In the genomic region with DNA sequence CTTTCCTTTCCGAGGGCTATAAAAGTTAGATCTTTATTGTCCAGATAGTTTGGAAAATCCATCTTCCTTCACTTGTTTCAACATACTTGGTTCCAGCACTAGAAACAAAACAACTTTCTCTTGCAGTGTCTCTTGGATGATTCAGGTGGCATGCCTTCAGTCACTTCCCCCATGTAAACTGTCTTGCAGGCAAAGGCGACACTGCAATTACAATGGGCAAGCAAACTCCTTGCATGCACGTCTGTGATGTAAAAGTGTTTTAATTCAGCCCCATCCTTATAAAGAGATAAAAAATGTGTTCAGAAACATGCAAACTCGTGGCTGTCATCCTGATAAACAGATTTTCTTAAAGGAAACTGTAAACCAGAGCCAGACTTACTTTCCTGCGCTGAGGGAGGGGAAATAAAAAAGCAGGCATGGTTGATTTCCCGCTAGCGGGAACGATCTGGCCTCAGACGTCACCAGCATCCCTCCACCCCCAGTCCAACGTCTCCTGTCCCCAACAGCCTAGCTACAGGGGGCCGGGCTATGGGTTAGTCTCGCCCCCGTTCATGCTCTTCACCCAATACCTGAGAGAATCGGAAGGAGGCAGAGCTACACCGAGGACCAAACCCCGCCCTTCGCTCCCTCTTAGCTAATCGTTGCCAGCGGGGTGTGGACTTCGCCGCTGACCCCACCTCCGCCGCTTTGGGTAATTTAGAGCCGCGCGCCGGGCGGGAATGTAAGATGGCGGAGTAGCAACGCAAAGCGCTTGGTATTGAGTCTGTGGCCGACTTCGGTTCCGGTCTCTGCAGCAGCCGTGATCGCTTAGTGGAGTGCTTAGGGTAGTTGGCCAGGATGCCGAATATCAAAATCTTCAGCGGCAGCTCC, we compare ENCODE assay signal across 8 cellular contexts. TPM values are rescaled to one million over a fixed set of nuclear protein-coding genes. Genes with fewer than 3 reads are reported as not detected.
DNase-seq lines count a peak whose midpoint lies in the region; ATAC-seq lines count a peak whose summit lies in the region.

Gene PRPS1, plus strand, starts transcription at position 719 of the 870 bp plus-strand sequence. Its CDS starts 119 bp downstream, at position 838.

- DNase-seq in DMS 273 treated with DMSO at 0.1 percent for 48 hours (lab: John Stamatoyannopoulos, UW) (peak; percentile 94), OCI-M2 (lab: John Stamatoyannopoulos, UW; ENCODE audit: unreplicated experiment) (peak; percentile 5), activated T-cell treated with anti-CD3 and anti-CD28 coated beads for 4 hours (peak; percentile 75), epithelial cell of prostate (ENCODE audit: low read depth, low spot score) (peak; percentile 39), mucosa of gallbladder (ENCODE audit: low spot score) (peak; percentile 91)
- peak; percentile 65 to 78 for DNase-seq in stimulated activated CD8-positive, alpha-beta memory T cell treated with anti-CD3 and anti-CD28 coated beads, Interleukin-4, amount 100 ng/mL, for 4 hours (ENCODE audit: low read depth in 2 of 2, low spot score in 1 of 2)

- H3K27me3 Mint-ChIP-seq in IgD-negative memory B cell = no peaks in the 10 kb centered on the region

- no peaks in the 10 kb centered on the region for H3K9me3 Mint-ChIP-seq in IgD-negative memory B cell

- ATAC-seq in GM21529 (IDR thresholded peaks at IDR 0.05; ENCODE audit: unreplicated experiment) = peak; percentile 99

- H3K4me3 Mint-ChIP-seq in IgD-negative memory B cell = peak within 1 kb of the TSS; percentile 92 to 97 (median 95)

- H3K27ac ChIP-seq in epithelial cell of prostate = no peak within 1 kb of the TSS

- peak within 1 kb of the TSS; percentile 80 to 94 (median 88) for H3K27ac Mint-ChIP-seq in IgD-negative memory B cell

- peaks cover 8 to 23% (median 14%) of the 10 kb centered on the region in 3 donors for H3K4me1 Mint-ChIP-seq in IgD-negative memory B cell

- no peaks in the 10 kb centered on the region for H3K36me3 Mint-ChIP-seq in IgD-negative memory B cell

RNA-seq across cellular contexts. Expression of gene PRPS1, which starts in this region (rescaled TPM):
- polyA plus RNA-seq in IgD-negative memory B cell = 45.6 TPM
- total RNA-seq in mucosa of gallbladder = 19.0 TPM

Comparison
In these comparisons a context has a peak if more than half of its experiments do, and no peak if none do; other contexts are left out.
1. DNase-seq: peak in every context shown above with its lines; median percentile 94 in DMS 273 treated with DMSO at 0.1 percent for 48 hours; 91 in mucosa of gallbladder; 75 in activated T-cell treated with anti-CD3 and anti-CD28 coated beads for 4 hours; 72 in stimulated activated CD8-positive, alpha-beta memory T cell treated with anti-CD3 and anti-CD28 coated beads, Interleukin-4, amount 100 ng/mL, for 4 hours; 39 in epithelial cell of prostate; 5 in OCI-M2.